20 cellular contexts compared by ENCODE assay signal in the genomic region with DNA sequence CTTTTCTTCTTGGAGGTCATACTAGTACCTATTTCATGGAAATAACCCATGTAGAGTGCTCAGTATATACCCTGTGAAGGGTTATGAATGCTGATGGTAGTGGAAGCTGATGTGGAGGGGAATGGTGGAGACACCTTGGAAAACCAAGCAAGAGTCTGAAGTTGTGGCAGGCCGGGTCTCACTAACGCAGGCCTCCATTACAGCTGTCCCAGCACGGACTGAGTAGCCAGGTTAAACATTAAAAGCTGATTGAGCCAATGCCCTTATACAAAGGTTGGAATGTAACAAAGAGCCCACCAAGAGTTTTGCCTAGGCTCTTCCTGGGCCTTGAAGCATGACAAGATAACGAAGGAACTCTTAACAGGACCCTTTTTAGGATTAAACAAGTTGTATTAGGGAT. TPM values are rescaled to one million over a fixed set of nuclear protein-coding genes. Genes with fewer than 3 reads are reported as not detected.
A peak's percentile ranks its signal among the peaks of the same experiment; 100 is the strongest.
DNase-seq lines count a peak whose midpoint lies in the region; ATAC-seq and TF ChIP-seq lines count a peak whose summit lies in the region.
"Had no signal": no experiment of that assay in that cellular context is flagged by ENCODE, and none has a peak within 500 bp of the region (broad histone marks: within the 10 kb centered on the region; RNA-seq: fewer than 3 reads in every experiment).

No MANE protein-coding gene starts in this region.

- H3K36me3 Mint-ChIP-seq in CD4-positive, alpha-beta T cell (ENCODE audit: low read depth): peaks cover 8% of the 10 kb centered on the region
- no peaks in the 10 kb centered on the region for H3K36me3 Mint-ChIP-seq in activated T-helper 1 cell treated with anti-CD3 and anti-CD28 coated beads, Interleukin-12 subunit alpha, Interleukin-12 subunit beta, Interleukin-2, Interleukin-4 antibody, amounts not matched to agents 30 ng/mL and 10 ng/mL and 1 ng/mL, durations not matched to agents 14 hours and 24 hours and 36 hours (ENCODE audit: low read depth)

- H3K27ac ChIP-seq in CD4-positive, alpha-beta T cell (ENCODE audit: low read depth, low read length): no peak overlapping the region
- H3K27ac ChIP-seq: A549, BLaER1, HL-60 had no signal

- no peak for ATAC-seq in CD4-positive, alpha-beta T cell (ENCODE audit: poor library complexity)
- no peak for ATAC-seq in sciatic nerve
- no peak for ATAC-seq in GM19397 (IDR thresholded peaks at IDR 0.05; ENCODE audit: unreplicated experiment)
- ATAC-seq: A549, Right ventricle myocardium inferior had no signal

- peaks cover 5% of the 10 kb centered on the region for H3K27me3 Mint-ChIP-seq in CD4-positive, alpha-beta T cell
- H3K27me3 Mint-ChIP-seq in activated T-helper 1 cell treated with anti-CD3 and anti-CD28 coated beads, Interleukin-12 subunit alpha, Interleukin-12 subunit beta, Interleukin-2, Interleukin-4 antibody, amounts not matched to agents 30 ng/mL and 10 ng/mL and 1 ng/mL, durations not matched to agents 14 hours and 24 hours and 36 hours (ENCODE audit: insufficient read depth): peaks cover 30% of the 10 kb centered on the region

- H3K4me3 Mint-ChIP-seq in CD4-positive, alpha-beta T cell: peak overlapping the region; percentile 85
- H3K4me3 Mint-ChIP-seq in activated T-helper 1 cell treated with anti-CD3 and anti-CD28 coated beads, Interleukin-12 subunit alpha, Interleukin-12 subunit beta, Interleukin-2, Interleukin-4 antibody, amounts not matched to agents 30 ng/mL and 10 ng/mL and 1 ng/mL, durations not matched to agents 14 hours and 24 hours and 36 hours: peak overlapping the region; percentile 83

- intact Hi-C loops in CD4-positive, alpha-beta T cell (cut with DNase I, micrococcal nuclease): loop anchor here in 1 of 2 experiments (5.0 kb wide), 1 partner anchor 171 kb away; a partner anchor contains a TSS
- intact Hi-C loops in activated T-helper 1 cell treated with anti-CD3 and anti-CD28 coated beads, Interleukin-12 subunit alpha, Interleukin-12 subunit beta, Interleukin-2, Interleukin-4 antibody, amounts not matched to agents 30 ng/mL and 10 ng/mL and 1 ng/mL, durations not matched to agents 14 hours and 24 hours and 36 hours (cut with micrococcal nuclease): no loop called here
- intact Hi-C loops in sciatic nerve (cut with DNase I): no loop called here

- H3K4me1 Mint-ChIP-seq in CD4-positive, alpha-beta T cell (ENCODE audit: low read depth): peaks cover 33% of the 10 kb centered on the region
- H3K4me1 Mint-ChIP-seq in activated T-helper 1 cell treated with anti-CD3 and anti-CD28 coated beads, Interleukin-12 subunit alpha, Interleukin-12 subunit beta, Interleukin-2, Interleukin-4 antibody, amounts not matched to agents 30 ng/mL and 10 ng/mL and 1 ng/mL, durations not matched to agents 14 hours and 24 hours and 36 hours (ENCODE audit: low read depth): peaks cover 32% of the 10 kb centered on the region

- POLR2A ChIA-PET in CD4-positive, alpha-beta T cell (lab: Charles Lee): no interaction called here

- no peak for TF ChIP-seq CTCF in CD4-positive, alpha-beta T cell (IDR thresholded peaks at IDR 0.05)

- CTCF ChIA-PET in CD4-positive, alpha-beta T cell (lab: Charles Lee): no interaction called here

- H3K9me3 Mint-ChIP-seq in CD4-positive, alpha-beta T cell: no peaks in the 10 kb centered on the region
- H3K9me3 Mint-ChIP-seq in activated T-helper 1 cell treated with anti-CD3 and anti-CD28 coated beads, Interleukin-12 subunit alpha, Interleukin-12 subunit beta, Interleukin-2, Interleukin-4 antibody, amounts not matched to agents 30 ng/mL and 10 ng/mL and 1 ng/mL, durations not matched to agents 14 hours and 24 hours and 36 hours: no peaks in the 10 kb centered on the region
- H3K9me3 Mint-ChIP-seq: CD4-positive, alpha-beta memory T cell had no signal

- DNase-seq in CD4-positive, alpha-beta T cell: no peak
- no peak for DNase-seq in activated T-helper 1 cell treated with anti-CD3 and anti-CD28 coated beads, Interleukin-12 subunit alpha, Interleukin-12 subunit beta, Interleukin-2, Interleukin-4 antibody, amounts not matched to agents 30 ng/mL and 10 ng/mL and 1 ng/mL, durations not matched to agents 14 hours and 24 hours and 36 hours (ENCODE audit: low spot score)
- DNase-seq in left kidney (ENCODE audit: low read depth, low spot score) (peak; percentile 43), sciatic nerve (ENCODE audit: low spot score) (peak; percentile 17), AG08395 (ENCODE audit: low spot score) (no peak)
- DNase-seq in stimulated activated CD4-positive, alpha-beta T cell treated with anti-CD3 and anti-CD28 coated beads, Interleukin-2, amount 100 ng/mL, for 24 hours: no peak
- DNase-seq: CD4-positive, alpha-beta memory T cell; GDM1; KG1; NCI-H1092; NCI-H1436; NCI-H187 treated with DMSO at 0.1 percent for 48 hours; NCI-H2107; NCI-H446 treated with DMSO at 0.1 percent for 48 hours; NCI-H526 treated with DMSO at 0.1 percent for 48 hours had no signal

- no peaks in the 10 kb centered on the region for H3K27me3 ChIP-seq in CD4-positive, alpha-beta T cell (ENCODE audit: control insufficient read depth, insufficient read depth, low read length)
- H3K27me3 ChIP-seq: BLaER1 had no signal

- no peaks in the 10 kb centered on the region for H3K9me3 ChIP-seq in CD4-positive, alpha-beta T cell (ENCODE audit: control insufficient read depth, low read length)
- H3K9me3 ChIP-seq: A549, BLaER1 had no signal

- H3K27ac Mint-ChIP-seq in CD4-positive, alpha-beta T cell: peak overlapping the region; percentile 81
- no peak overlapping the region for H3K27ac Mint-ChIP-seq in activated T-helper 1 cell treated with anti-CD3 and anti-CD28 coated beads, Interleukin-12 subunit alpha, Interleukin-12 subunit beta, Interleukin-2, Interleukin-4 antibody, amounts not matched to agents 30 ng/mL and 10 ng/mL and 1 ng/mL, durations not matched to agents 14 hours and 24 hours and 36 hours

RNA-seq across cellular contexts. Expression of a gene that starts 2.1 kb away (rescaled TPM):
- total RNA-seq in CD4-positive, alpha-beta T cell: 10 to 100 TPM; 68.5 to 76.5 TPM
- 32.2 and 39.5 TPM in 2 replicates for total RNA-seq in activated T-helper 1 cell treated with anti-CD3 and anti-CD28 coated beads, Interleukin-12 subunit alpha, Interleukin-12 subunit beta, Interleukin-2, Interleukin-4 antibody, amounts not matched to agents 30 ng/mL and 10 ng/mL and 1 ng/mL, durations not matched to agents 14 hours and 24 hours and 36 hours
- total RNA-seq in sciatic nerve: 85.6 TPM

Comparison
In these comparisons a context has a peak if more than half of its experiments do, and no peak if none do; other contexts are left out.
1. DNase-seq: peak in left kidney (single experiment) and sciatic nerve (single experiment); none in CD4-positive, alpha-beta T cell (0 of 10), activated T-helper 1 cell treated with anti-CD3 and anti-CD28 coated beads, Interleukin-12 subunit alpha, Interleukin-12 subunit beta, Interleukin-2, Interleukin-4 antibody, amounts not matched to agents 30 ng/mL and 10 ng/mL and 1 ng/mL, durations not matched to agents 14 hours and 24 hours and 36 hours (single experiment), AG08395 (single experiment) and stimulated activated CD4-positive, alpha-beta T cell treated with anti-CD3 and anti-CD28 coated beads, Interleukin-2, amount 100 ng/mL, for 24 hours (0 of 2).